10 cellular contexts compared by ENCODE assay signal in the genomic region with DNA sequence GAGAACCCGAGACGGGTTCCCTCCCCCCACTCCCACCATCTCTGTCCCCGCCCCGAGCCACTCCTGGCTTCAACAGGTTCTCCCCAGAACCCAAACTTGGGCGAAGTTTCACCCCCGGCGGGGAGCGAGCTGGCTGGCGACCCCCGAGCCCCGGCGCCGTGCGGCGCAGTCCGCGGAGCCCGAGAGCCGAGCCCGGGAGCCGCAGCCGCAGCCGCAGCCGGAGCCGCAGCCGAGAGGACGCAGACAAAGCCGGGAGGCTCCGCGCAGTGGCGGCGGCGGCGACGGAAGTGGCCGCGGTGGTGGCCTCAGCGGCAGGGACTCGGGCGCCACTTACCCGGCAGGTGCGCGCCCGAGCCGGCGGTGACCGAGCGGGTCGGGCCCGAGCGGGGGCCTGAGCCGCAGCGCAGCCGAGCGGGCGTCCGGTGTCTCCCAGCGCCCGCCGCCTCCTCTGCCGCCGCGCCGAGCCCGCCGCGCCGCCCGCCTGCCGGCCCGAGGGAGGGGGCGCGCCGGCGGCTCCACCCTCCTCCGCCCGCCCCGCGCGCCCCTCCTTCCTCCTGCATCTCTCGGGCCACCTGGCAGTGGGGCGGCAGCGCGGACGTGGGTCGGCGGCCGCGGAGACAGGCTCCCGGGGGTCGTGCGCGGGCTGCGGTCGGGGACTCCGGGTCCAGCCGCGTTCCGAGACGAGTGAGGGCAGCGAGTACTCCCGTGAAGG. TPM values are rescaled to one million over a fixed set of nuclear protein-coding genes. Genes with fewer than 3 reads are reported as not detected.
DNase-seq lines count a peak whose midpoint lies in the region; ATAC-seq and TF ChIP-seq lines count a peak whose summit lies in the region.
"Had no signal": no experiment of that assay in that cellular context is flagged by ENCODE, and none has a peak within 500 bp of the region (broad histone marks: within the 10 kb centered on the region; RNA-seq: fewer than 3 reads in every experiment).

Gene ECEL1 (minus strand): TSS at position 450 of the 712 bp plus-strand sequence. CDS start 1,181 bp downstream, outside the sequence.

- H3K36me3 ChIP-seq in RWPE2 (ENCODE audit: low read depth) (no peaks in the 10 kb centered on the region), stomach (no peaks in the 10 kb centered on the region)

- no peaks in the 10 kb centered on the region for H3K36me3 Mint-ChIP-seq in activated T-cell treated with anti-CD3 and anti-CD28 coated beads, Interleukin-2, amount 50 U/mL, for 4 hours (ENCODE audit: insufficient read depth)

- peaks cover 62% of the 10 kb centered on the region for H3K27me3 Mint-ChIP-seq in activated T-cell treated with anti-CD3 and anti-CD28 coated beads, Interleukin-2, amount 50 U/mL, for 4 hours (ENCODE audit: low read depth)

- ATAC-seq in activated T-cell treated with anti-CD3 and anti-CD28 coated beads, Interleukin-2, amount 50 U/mL, for 4 hours, result peak; percentile 17 to 47
- ATAC-seq in RWPE2 (ENCODE audit: low read depth), result no peak
- ATAC-seq in GM18867 (IDR thresholded peaks at IDR 0.05; ENCODE audit: unreplicated experiment), result no peak

- intact Hi-C loops in stomach (cut with DNase I; ENCODE audit: low total_unique reads), result no loop called here

- no peaks in the 10 kb centered on the region for H3K9me3 ChIP-seq in RWPE2 (ENCODE audit: severe bottlenecking)
- H3K9me3 ChIP-seq in iPS-18c (ENCODE audit: control insufficient read depth, insufficient read depth, low read length), result peaks cover 2% of the 10 kb centered on the region
- H3K9me3 ChIP-seq in stomach, result no peaks in the 10 kb centered on the region

- peaks cover 8% of the 10 kb centered on the region for H3K4me1 Mint-ChIP-seq in activated T-cell treated with anti-CD3 and anti-CD28 coated beads, Interleukin-2, amount 50 U/mL, for 4 hours (ENCODE audit: low read depth)

- no peaks in the 10 kb centered on the region for H3K9me3 Mint-ChIP-seq in activated T-cell treated with anti-CD3 and anti-CD28 coated beads, Interleukin-2, amount 50 U/mL, for 4 hours

- TF ChIP-seq CTCF in RWPE2 (IDR thresholded peaks at IDR 0.05; ENCODE audit: poor library complexity, severe bottlenecking), result no peak
- no peak for TF ChIP-seq CTCF in stomach (IDR thresholded peaks at IDR 0.05)

- no peak for DNase-seq in activated T-cell treated with anti-CD3 and anti-CD28 coated beads, Interleukin-2, amount 50 U/mL, for 4 hours
- DNase-seq in activated T-cell treated with anti-CD3 and anti-CD28 coated beads for 4 hours (no peak), RWPE2 (ENCODE audit: low spot score) (peak; percentile 33), stomach (no peak), NCI-H1105 treated with DMSO at 0.1 percent for 48 hours (lab: John Stamatoyannopoulos, UW) (no peak)
- DNase-seq in central memory CD4-positive, alpha-beta T cell, result no peak

- H3K4me1 ChIP-seq in RWPE2 (ENCODE audit: insufficient read depth, poor library complexity, severe bottlenecking) (no peaks in the 10 kb centered on the region), stomach (peaks cover 10 to 28% (median 19%) of the 10 kb centered on the region in 4 donors)

- no peak within 1 kb of the TSS for H3K4me3 Mint-ChIP-seq in activated T-cell treated with anti-CD3 and anti-CD28 coated beads, Interleukin-2, amount 50 U/mL, for 4 hours

- H3K4me3 ChIP-seq in RWPE2 (ENCODE audit: severe bottlenecking) (no peak within 1 kb of the TSS), iPS-18c (ENCODE audit: insufficient read depth, low read depth, low read length) (peak within 1 kb of the TSS; percentile 44), stomach (peak within 1 kb of the TSS; percentile 15 to 37 (median 28))

- 1 to 8% (median 2%) methylated on average over 5 to 102 of the region's 102 CpGs for WGBS in stomach, 5 donors

- no peak for TF ChIP-seq POLR2A in stomach (IDR thresholded peaks at IDR 0.05)

- H3K27ac ChIP-seq in RWPE2 (ENCODE audit: poor library complexity, severe bottlenecking), result no peak within 1 kb of the TSS
- no peak within 1 kb of the TSS for H3K27ac ChIP-seq in stomach
- H3K27ac ChIP-seq: C4-2B had no signal

- no peak for TF ChIP-seq EP300 in stomach (IDR thresholded peaks at IDR 0.05)

- H3K27me3 ChIP-seq in RWPE2 (ENCODE audit: insufficient read depth, poor library complexity, severe bottlenecking), result peaks cover 51% of the 10 kb centered on the region
- H3K27me3 ChIP-seq in stomach, result peaks cover 32 to 92% (median 50%) of the 10 kb centered on the region in 3 donors

RNA-seq across cellular contexts. Expression of gene ECEL1, which starts in this region (rescaled TPM):
- under 1 TPM; 0.16 to 0.20 (median 0.19) TPM for total RNA-seq in activated T-cell treated with anti-CD3 and anti-CD28 coated beads, Interleukin-2, amount 50 U/mL, for 4 hours
- 1 to 10 TPM in 1 of 5 donors, not detected in 4; 1.1 TPM for total RNA-seq in stomach
- polyA plus RNA-seq in stomach, result under 1 TPM in 1 of 3 donors, not detected in 2; 0.35 TPM
- total RNA-seq: subcutaneous adipose tissue had no signal

Comparison
In these comparisons a context has a peak if more than half of its experiments do, and no peak if none do; other contexts are left out.
1. Peak in ATAC-seq in activated T-cell treated with anti-CD3 and anti-CD28 coated beads, Interleukin-2, amount 50 U/mL, for 4 hours; RNA of the gene not detected or under 1 TPM.